ENCODE assay signal across 1 cellular context in the genomic region with DNA sequence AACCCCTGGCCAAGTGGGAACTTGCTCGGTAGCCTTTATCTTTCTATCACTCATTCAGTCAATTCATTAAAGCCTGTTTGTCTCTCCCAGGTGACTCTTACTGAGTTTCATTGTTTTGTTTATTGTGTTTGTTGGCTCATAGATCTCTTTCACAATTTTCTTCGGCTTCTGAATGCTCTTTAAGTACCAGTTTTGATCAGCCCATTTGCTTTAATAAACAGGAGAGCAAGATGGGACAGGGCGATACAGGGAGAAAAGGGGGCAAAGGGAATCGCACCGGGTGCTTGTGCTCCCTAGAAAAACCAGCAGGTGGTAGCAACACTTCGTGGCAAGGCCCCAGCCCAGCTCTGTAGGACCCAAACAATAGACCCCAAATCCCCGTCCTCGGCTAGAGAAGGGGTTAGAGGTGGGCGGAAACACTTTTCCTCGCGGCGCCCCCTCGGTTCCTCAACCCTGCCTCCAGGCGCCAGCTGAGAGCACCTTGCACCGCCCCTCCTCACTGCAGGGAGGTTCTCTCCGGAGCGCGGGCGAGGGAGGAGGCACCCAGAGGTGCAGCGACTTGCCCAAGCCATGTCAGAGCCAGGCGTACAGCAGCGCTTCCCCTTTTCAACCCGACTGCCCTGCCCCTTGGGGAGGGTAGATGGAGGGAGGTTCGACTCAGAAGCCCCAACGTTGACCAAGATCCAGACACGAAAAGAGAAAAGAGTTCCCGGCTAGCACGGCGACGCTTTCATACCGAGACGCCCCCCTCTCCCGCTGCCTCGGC.
A peak's percentile ranks its signal among the peaks of the same experiment; 100 is the strongest.
TF ChIP-seq lines count a peak whose summit lies in the region.

No MANE protein-coding gene starts in this region.

TF ChIP-seq in GM12878, 131 proteins besides CTCF, POLR2A, EP300 and RAD21 (continues in another document):
- TF ChIP-seq SMARCA5 (IDR thresholded peaks at IDR 0.05): peak; percentile 87
- no peak for TF ChIP-seq EZH2 (IDR thresholded peaks at IDR 0.05; ENCODE audit: borderline replicate concordance, control insufficient read depth, low read depth, low read length)
- TF ChIP-seq CREM (IDR thresholded peaks at IDR 0.05; ENCODE audit: low read depth): no peak
- TF ChIP-seq, protein P1, sequence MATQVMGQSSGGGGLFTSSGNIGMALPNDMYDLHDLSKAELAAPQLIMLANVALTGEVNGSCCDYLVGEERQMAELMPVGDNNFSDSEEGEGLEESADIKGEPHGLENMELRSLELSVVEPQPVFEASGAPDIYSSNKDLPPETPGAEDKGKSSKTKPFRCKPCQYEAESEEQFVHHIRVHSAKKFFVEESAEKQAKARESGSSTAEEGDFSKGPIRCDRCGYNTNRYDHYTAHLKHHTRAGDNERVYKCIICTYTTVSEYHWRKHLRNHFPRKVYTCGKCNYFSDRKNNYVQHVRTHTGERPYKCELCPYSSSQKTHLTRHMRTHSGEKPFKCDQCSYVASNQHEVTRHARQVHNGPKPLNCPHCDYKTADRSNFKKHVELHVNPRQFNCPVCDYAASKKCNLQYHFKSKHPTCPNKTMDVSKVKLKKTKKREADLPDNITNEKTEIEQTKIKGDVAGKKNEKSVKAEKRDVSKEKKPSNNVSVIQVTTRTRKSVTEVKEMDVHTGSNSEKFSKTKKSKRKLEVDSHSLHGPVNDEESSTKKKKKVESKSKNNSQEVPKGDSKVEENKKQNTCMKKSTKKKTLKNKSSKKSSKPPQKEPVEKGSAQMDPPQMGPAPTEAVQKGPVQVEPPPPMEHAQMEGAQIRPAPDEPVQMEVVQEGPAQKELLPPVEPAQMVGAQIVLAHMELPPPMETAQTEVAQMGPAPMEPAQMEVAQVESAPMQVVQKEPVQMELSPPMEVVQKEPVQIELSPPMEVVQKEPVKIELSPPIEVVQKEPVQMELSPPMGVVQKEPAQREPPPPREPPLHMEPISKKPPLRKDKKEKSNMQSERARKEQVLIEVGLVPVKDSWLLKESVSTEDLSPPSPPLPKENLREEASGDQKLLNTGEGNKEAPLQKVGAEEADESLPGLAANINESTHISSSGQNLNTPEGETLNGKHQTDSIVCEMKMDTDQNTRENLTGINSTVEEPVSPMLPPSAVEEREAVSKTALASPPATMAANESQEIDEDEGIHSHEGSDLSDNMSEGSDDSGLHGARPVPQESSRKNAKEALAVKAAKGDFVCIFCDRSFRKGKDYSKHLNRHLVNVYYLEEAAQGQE (IDR thresholded peaks at IDR 0.05; ENCODE audit: low read depth, low read length): no peak
- TF ChIP-seq BHLHE40 (IDR thresholded peaks at IDR 0.05; ENCODE audit: borderline replicate concordance in 1 of 2, low read depth in 2 of 2, low read length in 1 of 2): no peak
- TF ChIP-seq, protein P2, sequence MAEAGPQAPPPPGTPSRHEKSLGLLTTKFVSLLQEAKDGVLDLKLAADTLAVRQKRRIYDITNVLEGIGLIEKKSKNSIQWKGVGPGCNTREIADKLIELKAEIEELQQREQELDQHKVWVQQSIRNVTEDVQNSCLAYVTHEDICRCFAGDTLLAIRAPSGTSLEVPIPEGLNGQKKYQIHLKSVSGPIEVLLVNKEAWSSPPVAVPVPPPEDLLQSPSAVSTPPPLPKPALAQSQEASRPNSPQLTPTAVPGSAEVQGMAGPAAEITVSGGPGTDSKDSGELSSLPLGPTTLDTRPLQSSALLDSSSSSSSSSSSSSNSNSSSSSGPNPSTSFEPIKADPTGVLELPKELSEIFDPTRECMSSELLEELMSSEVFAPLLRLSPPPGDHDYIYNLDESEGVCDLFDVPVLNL (IDR thresholded peaks at IDR 0.05; ENCODE audit: low read depth, low read length): no peak
- TF ChIP-seq, protein P3, sequence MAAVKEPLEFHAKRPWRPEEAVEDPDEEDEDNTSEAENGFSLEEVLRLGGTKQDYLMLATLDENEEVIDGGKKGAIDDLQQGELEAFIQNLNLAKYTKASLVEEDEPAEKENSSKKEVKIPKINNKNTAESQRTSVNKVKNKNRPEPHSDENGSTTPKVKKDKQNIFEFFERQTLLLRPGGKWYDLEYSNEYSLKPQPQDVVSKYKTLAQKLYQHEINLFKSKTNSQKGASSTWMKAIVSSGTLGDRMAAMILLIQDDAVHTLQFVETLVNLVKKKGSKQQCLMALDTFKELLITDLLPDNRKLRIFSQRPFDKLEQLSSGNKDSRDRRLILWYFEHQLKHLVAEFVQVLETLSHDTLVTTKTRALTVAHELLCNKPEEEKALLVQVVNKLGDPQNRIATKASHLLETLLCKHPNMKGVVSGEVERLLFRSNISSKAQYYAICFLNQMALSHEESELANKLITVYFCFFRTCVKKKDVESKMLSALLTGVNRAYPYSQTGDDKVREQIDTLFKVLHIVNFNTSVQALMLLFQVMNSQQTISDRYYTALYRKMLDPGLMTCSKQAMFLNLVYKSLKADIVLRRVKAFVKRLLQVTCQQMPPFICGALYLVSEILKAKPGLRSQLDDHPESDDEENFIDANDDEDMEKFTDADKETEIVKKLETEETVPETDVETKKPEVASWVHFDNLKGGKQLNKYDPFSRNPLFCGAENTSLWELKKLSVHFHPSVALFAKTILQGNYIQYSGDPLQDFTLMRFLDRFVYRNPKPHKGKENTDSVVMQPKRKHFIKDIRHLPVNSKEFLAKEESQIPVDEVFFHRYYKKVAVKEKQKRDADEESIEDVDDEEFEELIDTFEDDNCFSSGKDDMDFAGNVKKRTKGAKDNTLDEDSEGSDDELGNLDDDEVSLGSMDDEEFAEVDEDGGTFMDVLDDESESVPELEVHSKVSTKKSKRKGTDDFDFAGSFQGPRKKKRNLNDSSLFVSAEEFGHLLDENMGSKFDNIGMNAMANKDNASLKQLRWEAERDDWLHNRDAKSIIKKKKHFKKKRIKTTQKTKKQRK (IDR thresholded peaks at IDR 0.05; ENCODE audit: low read depth, low read length): no peak
- TF ChIP-seq, protein P4, sequence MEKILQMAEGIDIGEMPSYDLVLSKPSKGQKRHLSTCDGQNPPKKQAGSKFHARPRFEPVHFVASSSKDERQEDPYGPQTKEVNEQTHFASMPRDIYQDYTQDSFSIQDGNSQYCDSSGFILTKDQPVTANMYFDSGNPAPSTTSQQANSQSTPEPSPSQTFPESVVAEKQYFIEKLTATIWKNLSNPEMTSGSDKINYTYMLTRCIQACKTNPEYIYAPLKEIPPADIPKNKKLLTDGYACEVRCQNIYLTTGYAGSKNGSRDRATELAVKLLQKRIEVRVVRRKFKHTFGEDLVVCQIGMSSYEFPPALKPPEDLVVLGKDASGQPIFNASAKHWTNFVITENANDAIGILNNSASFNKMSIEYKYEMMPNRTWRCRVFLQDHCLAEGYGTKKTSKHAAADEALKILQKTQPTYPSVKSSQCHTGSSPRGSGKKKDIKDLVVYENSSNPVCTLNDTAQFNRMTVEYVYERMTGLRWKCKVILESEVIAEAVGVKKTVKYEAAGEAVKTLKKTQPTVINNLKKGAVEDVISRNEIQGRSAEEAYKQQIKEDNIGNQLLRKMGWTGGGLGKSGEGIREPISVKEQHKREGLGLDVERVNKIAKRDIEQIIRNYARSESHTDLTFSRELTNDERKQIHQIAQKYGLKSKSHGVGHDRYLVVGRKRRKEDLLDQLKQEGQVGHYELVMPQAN (conservative IDR thresholded peaks at IDR 0.05): peak; percentile 14; the same call in 1 of the 2 replicates
- no peak for TF ChIP-seq TBL1XR1 (IDR thresholded peaks at IDR 0.05; ENCODE audit: low read depth, low read length)
- no peak for TF ChIP-seq HCFC1 (IDR thresholded peaks at IDR 0.05; ENCODE audit: low read length)
- no peak for TF ChIP-seq FOS (IDR thresholded peaks at IDR 0.05; ENCODE audit: borderline replicate concordance, extremely low read depth, insufficient read length)
- TF ChIP-seq, protein P5, sequence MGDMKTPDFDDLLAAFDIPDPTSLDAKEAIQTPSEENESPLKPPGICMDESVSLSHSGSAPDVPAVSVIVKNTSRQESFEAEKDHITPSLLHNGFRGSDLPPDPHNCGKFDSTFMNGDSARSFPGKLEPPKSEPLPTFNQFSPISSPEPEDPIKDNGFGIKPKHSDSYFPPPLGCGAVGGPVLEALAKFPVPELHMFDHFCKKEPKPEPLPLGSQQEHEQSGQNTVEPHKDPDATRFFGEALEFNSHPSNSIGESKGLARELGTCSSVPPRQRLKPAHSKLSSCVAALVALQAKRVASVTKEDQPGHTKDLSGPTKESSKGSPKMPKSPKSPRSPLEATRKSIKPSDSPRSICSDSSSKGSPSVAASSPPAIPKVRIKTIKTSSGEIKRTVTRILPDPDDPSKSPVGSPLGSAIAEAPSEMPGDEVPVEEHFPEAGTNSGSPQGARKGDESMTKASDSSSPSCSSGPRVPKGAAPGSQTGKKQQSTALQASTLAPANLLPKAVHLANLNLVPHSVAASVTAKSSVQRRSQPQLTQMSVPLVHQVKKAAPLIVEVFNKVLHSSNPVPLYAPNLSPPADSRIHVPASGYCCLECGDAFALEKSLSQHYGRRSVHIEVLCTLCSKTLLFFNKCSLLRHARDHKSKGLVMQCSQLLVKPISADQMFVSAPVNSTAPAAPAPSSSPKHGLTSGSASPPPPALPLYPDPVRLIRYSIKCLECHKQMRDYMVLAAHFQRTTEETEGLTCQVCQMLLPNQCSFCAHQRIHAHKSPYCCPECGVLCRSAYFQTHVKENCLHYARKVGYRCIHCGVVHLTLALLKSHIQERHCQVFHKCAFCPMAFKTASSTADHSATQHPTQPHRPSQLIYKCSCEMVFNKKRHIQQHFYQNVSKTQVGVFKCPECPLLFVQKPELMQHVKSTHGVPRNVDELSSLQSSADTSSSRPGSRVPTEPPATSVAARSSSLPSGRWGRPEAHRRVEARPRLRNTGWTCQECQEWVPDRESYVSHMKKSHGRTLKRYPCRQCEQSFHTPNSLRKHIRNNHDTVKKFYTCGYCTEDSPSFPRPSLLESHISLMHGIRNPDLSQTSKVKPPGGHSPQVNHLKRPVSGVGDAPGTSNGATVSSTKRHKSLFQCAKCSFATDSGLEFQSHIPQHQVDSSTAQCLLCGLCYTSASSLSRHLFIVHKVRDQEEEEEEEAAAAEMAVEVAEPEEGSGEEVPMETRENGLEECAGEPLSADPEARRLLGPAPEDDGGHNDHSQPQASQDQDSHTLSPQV (IDR thresholded peaks at IDR 0.05): no peak
- no peak for TF ChIP-seq MXI1 (IDR thresholded peaks at IDR 0.05; ENCODE audit: low read depth, low read length)
- no peak for TF ChIP-seq LARP7 (IDR thresholded peaks at IDR 0.05)
- no peak for TF ChIP-seq SREBF1 (IDR thresholded peaks at IDR 0.05; ENCODE audit: low read length)
- TF ChIP-seq, protein P6, sequence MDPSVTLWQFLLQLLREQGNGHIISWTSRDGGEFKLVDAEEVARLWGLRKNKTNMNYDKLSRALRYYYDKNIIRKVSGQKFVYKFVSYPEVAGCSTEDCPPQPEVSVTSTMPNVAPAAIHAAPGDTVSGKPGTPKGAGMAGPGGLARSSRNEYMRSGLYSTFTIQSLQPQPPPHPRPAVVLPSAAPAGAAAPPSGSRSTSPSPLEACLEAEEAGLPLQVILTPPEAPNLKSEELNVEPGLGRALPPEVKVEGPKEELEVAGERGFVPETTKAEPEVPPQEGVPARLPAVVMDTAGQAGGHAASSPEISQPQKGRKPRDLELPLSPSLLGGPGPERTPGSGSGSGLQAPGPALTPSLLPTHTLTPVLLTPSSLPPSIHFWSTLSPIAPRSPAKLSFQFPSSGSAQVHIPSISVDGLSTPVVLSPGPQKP (IDR thresholded peaks at IDR 0.05; ENCODE audit: low read depth, low read length): no peak
- TF ChIP-seq, protein P7, sequence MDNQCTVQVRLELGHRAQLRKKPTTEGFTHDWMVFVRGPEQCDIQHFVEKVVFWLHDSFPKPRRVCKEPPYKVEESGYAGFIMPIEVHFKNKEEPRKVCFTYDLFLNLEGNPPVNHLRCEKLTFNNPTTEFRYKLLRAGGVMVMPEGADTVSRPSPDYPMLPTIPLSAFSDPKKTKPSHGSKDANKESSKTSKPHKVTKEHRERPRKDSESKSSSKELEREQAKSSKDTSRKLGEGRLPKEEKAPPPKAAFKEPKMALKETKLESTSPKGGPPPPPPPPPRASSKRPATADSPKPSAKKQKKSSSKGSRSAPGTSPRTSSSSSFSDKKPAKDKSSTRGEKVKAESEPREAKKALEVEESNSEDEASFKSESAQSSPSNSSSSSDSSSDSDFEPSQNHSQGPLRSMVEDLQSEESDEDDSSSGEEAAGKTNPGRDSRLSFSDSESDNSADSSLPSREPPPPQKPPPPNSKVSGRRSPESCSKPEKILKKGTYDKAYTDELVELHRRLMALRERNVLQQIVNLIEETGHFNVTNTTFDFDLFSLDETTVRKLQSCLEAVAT (IDR thresholded peaks at IDR 0.05): peak; percentile 49; the same call in 1 of the 2 replicates
- no peak for TF ChIP-seq MTA2 (IDR thresholded peaks at IDR 0.05; ENCODE audit: low read depth)
- TF ChIP-seq POLR2AphosphoS5 (IDR thresholded peaks at IDR 0.05; ENCODE audit: low read length): no peak
- no peak for TF ChIP-seq SREBF2 (IDR thresholded peaks at IDR 0.05; ENCODE audit: low read length)
- TF ChIP-seq KLF5 (IDR thresholded peaks at IDR 0.05; ENCODE audit: partially characterized antibody): no peak
- 0 out of 2 replicates have a peak, but pooled peaks have one; percentile 4 for TF ChIP-seq NR2F1 (conservative IDR thresholded peaks at IDR 0.05)
- TF ChIP-seq, protein P8, sequence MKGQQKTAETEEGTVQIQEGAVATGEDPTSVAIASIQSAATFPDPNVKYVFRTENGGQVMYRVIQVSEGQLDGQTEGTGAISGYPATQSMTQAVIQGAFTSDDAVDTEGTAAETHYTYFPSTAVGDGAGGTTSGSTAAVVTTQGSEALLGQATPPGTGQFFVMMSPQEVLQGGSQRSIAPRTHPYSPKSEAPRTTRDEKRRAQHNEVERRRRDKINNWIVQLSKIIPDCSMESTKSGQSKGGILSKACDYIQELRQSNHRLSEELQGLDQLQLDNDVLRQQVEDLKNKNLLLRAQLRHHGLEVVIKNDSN (IDR thresholded peaks at IDR 0.05; ENCODE audit: borderline replicate concordance, extremely low read length, insufficient read depth, low read depth, low read length): no peak
- TF ChIP-seq SUZ12 (IDR thresholded peaks at IDR 0.05; ENCODE audit: unreplicated experiment): no peak
- no peak for TF ChIP-seq POU2F2 (IDR thresholded peaks at IDR 0.05; ENCODE audit: borderline replicate concordance, low read depth, low read length)
- no peak for TF ChIP-seq DPF2 (IDR thresholded peaks at IDR 0.05)
